Comparison of ENCODE assay signal across 8 cellular contexts in the genomic region with DNA sequence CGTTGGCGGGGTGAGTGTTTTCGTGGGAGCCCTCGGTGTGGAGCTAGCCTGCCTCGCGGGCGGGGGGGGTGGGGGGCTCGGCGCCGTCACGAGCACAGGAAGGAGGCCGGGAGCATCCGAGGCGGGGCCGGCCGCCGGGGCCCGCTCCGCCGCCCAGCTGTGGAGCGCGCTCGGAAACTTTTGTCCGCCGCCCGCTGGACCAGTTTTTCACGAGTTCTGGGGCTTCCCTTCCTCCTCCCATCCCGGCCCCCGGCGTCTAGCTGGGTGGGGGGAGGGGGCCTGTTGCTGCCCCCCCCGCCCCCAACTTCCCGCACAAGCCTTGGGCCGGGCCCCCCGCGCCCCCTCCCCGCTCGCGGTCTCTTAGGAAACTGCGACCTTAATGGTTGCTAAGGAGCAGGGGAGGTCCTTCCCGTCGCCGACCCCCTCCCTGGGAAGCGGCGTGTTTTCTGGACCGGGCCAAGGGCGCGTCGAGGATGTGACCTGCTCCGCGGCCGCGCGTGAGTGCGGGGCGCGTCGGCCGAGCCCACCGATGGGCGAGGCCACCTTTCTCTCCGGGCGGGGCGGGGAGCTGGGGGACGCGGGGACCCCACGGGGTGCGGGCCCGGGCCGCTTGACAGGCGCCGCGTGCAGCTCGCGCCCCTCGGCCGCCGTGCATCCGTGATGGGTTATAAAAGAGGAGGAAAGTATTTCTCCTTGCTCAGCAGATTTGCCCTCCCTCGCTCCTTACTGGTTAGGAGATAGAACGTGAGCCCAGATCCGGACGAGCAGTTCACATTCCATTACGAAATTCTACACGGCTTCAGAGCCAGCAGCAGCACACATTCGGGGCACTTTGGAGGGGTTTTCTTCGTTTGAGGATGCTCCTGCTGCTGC. TPM values are rescaled to one million over a fixed set of nuclear protein-coding genes. Genes with fewer than 3 reads are reported as not detected.
A peak's percentile ranks its signal among the peaks of the same experiment; 100 is the strongest.
DNase-seq lines count a peak whose midpoint lies in the region; ATAC-seq, FAIRE-seq and TF ChIP-seq lines count a peak whose summit lies in the region.

No MANE protein-coding gene starts in this region.

- TF ChIP-seq EP300 in neural cell (conservative IDR thresholded peaks at IDR 0.05; ENCODE audit: poor library complexity, severe bottlenecking) = no peak

- peaks cover 2% of the 10 kb centered on the region for H3K27me3 Mint-ChIP-seq in activated T-helper 2 cell treated with anti-CD3 and anti-CD28 coated beads, Interferon-gamma antibody, Interleukin-2, Interleukin-4, amounts not matched to agents 10 μg/mL and 5 μg/mL and 100 μg/mL, durations not matched to agents 14 hours and 24 hours and 36 hours (ENCODE audit: low read depth)

- peak overlapping the region; percentile 91 for H3K27ac Mint-ChIP-seq in activated T-helper 2 cell treated with anti-CD3 and anti-CD28 coated beads, Interferon-gamma antibody, Interleukin-2, Interleukin-4, amounts not matched to agents 10 μg/mL and 5 μg/mL and 100 μg/mL, durations not matched to agents 14 hours and 24 hours and 36 hours

- H4K20me1 ChIP-seq in OCI-LY7 (ENCODE audit: insufficient read depth, low read length) = peaks cover 9% of the 10 kb centered on the region; the same call in 1 of the 2 replicates
- no peaks in the 10 kb centered on the region for H4K20me1 ChIP-seq in neural cell (ENCODE audit: insufficient read depth)

- H3K36me3 Mint-ChIP-seq in activated T-helper 2 cell treated with anti-CD3 and anti-CD28 coated beads, Interferon-gamma antibody, Interleukin-2, Interleukin-4, amounts not matched to agents 10 μg/mL and 5 μg/mL and 100 μg/mL, durations not matched to agents 14 hours and 24 hours and 36 hours (ENCODE audit: low read depth) = peaks cover 13% of the 10 kb centered on the region

- no peak for ATAC-seq in GM21367 (IDR thresholded peaks at IDR 0.05; ENCODE audit: unreplicated experiment)

- no peaks in the 10 kb centered on the region for H3K36me3 ChIP-seq in H7 (replicated peaks; ENCODE audit: control insufficient read depth, insufficient read depth, low read length)
- no peaks in the 10 kb centered on the region for H3K36me3 ChIP-seq in OCI-LY7 (ENCODE audit: insufficient read depth, low read length)
- H3K36me3 ChIP-seq in neural cell (ENCODE audit: insufficient read depth, low read length) = no peaks in the 10 kb centered on the region

- peaks cover 6% of the 10 kb centered on the region; the same call in 1 of the 2 replicates for H3K79me2 ChIP-seq in OCI-LY7 (ENCODE audit: insufficient read depth, low read depth, low read length)
- no peaks in the 10 kb centered on the region for H3K79me2 ChIP-seq in neural cell (replicated peaks; ENCODE audit: insufficient read depth, low read length)

- H3K4me3 Mint-ChIP-seq in activated T-helper 2 cell treated with anti-CD3 and anti-CD28 coated beads, Interferon-gamma antibody, Interleukin-2, Interleukin-4, amounts not matched to agents 10 μg/mL and 5 μg/mL and 100 μg/mL, durations not matched to agents 14 hours and 24 hours and 36 hours (ENCODE audit: low read depth) = peak overlapping the region; percentile 95

- no peaks in the 10 kb centered on the region for H3K9me2 ChIP-seq in OCI-LY7 (ENCODE audit: insufficient read depth, low read length)
- no peaks in the 10 kb centered on the region for H3K9me2 ChIP-seq in neural cell (ENCODE audit: insufficient read depth, low read length)

- DNase-seq in AG10803 (ENCODE audit: low read depth) (peak; percentile 80), H7 (peak; percentile 73), OCI-LY7 (ENCODE audit: low spot score) (peak; percentile 34), fibroblast of the aortic adventitia (ENCODE audit: low read depth) (peak; percentile 80), urothelium cell line (ENCODE audit: low spot score) (peak; percentile 63)
- peak; percentile 24 for DNase-seq in activated T-helper 2 cell treated with anti-CD3 and anti-CD28 coated beads, Interferon-gamma antibody, Interleukin-2, Interleukin-4, amounts not matched to agents 10 μg/mL and 5 μg/mL and 100 μg/mL, durations not matched to agents 14 hours and 24 hours and 36 hours (ENCODE audit: low spot score)

- H3K27ac ChIP-seq in OCI-LY7 (ENCODE audit: low read depth, low read length, poor library complexity, severe bottlenecking) (no peak overlapping the region), neural cell (ENCODE audit: low read length) (no peak overlapping the region)

- H3K4me1 ChIP-seq in OCI-LY7 (ENCODE audit: insufficient read depth, low read length, poor library complexity, severe bottlenecking) = peaks cover 17% of the 10 kb centered on the region

- H3K27me3 ChIP-seq in H7 (ENCODE audit: control insufficient read depth, insufficient read depth, low read length) (peaks cover 2% of the 10 kb centered on the region; the same call in 1 of the 2 replicates), neural cell (ENCODE audit: insufficient read depth, low read depth, low read length) (peaks cover 83% of the 10 kb centered on the region)

- TF ChIP-seq RAD21 in neural cell (conservative IDR thresholded peaks at IDR 0.05) = no peak

- no peak overlapping the region for H3K9ac ChIP-seq in neural cell (ENCODE audit: low read length)

- TF ChIP-seq CTCF in AG10803 (conservative IDR thresholded peaks at IDR 0.05; ENCODE audit: low read length) = no peak
- no peak for TF ChIP-seq CTCF in OCI-LY7 (conservative IDR thresholded peaks at IDR 0.05; ENCODE audit: low read length)
- TF ChIP-seq CTCF in fibroblast of the aortic adventitia (IDR thresholded peaks at IDR 0.05; ENCODE audit: insufficient read depth, low read length) = no peak
- no peak for TF ChIP-seq CTCF in neural cell (IDR thresholded peaks at IDR 0.05; ENCODE audit: poor library complexity, severe bottlenecking)

- H3K9me3 ChIP-seq in OCI-LY7 (ENCODE audit: low read length) (no peaks in the 10 kb centered on the region), neural cell (ENCODE audit: low read length) (no peaks in the 10 kb centered on the region)

- CTCF ChIA-PET in OCI-LY7 (lab: Charles Lee; ENCODE audit: unreplicated experiment) = interaction anchor here (0.6 kb wide), 1 partner anchor 938 kb away, joined by 10 read pairs; no protein-coding TSS in a partner anchor

- H3F3A ChIP-seq in neural cell (ENCODE audit: insufficient read depth, low read length, poor library complexity, severe bottlenecking) = no peaks in the 10 kb centered on the region

- intact Hi-C loops in OCI-LY7 (cut with micrococcal nuclease; ENCODE audit: unreplicated experiment) = loop anchor here (5.0 kb wide), 1 partner anchor 128 kb away; no protein-coding TSS in a partner anchor
- intact Hi-C loops in activated T-helper 2 cell treated with anti-CD3 and anti-CD28 coated beads, Interferon-gamma antibody, Interleukin-2, Interleukin-4, amounts not matched to agents 10 μg/mL and 5 μg/mL and 100 μg/mL, durations not matched to agents 14 hours and 24 hours and 36 hours (cut with micrococcal nuclease) = loop anchor here (5.0 kb wide), 3 partner anchors 57 to 133 kb away; no protein-coding TSS in a partner anchor

- no peaks in the 10 kb centered on the region for H3K9me3 Mint-ChIP-seq in activated T-helper 2 cell treated with anti-CD3 and anti-CD28 coated beads, Interferon-gamma antibody, Interleukin-2, Interleukin-4, amounts not matched to agents 10 μg/mL and 5 μg/mL and 100 μg/mL, durations not matched to agents 14 hours and 24 hours and 36 hours

- H3K4me2 ChIP-seq in OCI-LY7 (ENCODE audit: low read length) (peak overlapping the region; percentile 88), neural cell (ENCODE audit: low read length) (no peak overlapping the region)

- POLR2A ChIA-PET in OCI-LY7 (lab: Charles Lee) = interaction anchor here (0.7 kb wide), 1 partner anchor 26 kb away, joined by 3 read pairs; no protein-coding TSS in a partner anchor

- BruUV-seq in OCI-LY7 (replicated peaks; lab: Mats Ljungman, UMichigan) = no TSS peak

- H3K4me3 ChIP-seq in AG10803 (ENCODE audit: low read length) = peak overlapping the region; percentile 96
- H3K4me3 ChIP-seq in H7 (ENCODE audit: insufficient read depth, low read depth, low read length) = peak overlapping the region; percentile 90
- peak overlapping the region; percentile 87 for H3K4me3 ChIP-seq in OCI-LY7 (ENCODE audit: low read depth, low read length, poor library complexity, severe bottlenecking)
- peak overlapping the region; percentile 98 for H3K4me3 ChIP-seq in fibroblast of the aortic adventitia (ENCODE audit: low read depth, low read length)
- H3K4me3 ChIP-seq in neural cell (ENCODE audit: low read length) = peak overlapping the region; percentile 87

- peak overlapping the region; percentile 88; the same call in 1 of the 2 replicates for H2AFZ ChIP-seq in OCI-LY7 (ENCODE audit: low read length)
- no peak overlapping the region for H2AFZ ChIP-seq in neural cell (ENCODE audit: low read depth, low read length)

- no peak for FAIRE-seq in urothelium cell line (lab: Jason Lieb, UNC)

- H3K4me1 Mint-ChIP-seq in activated T-helper 2 cell treated with anti-CD3 and anti-CD28 coated beads, Interferon-gamma antibody, Interleukin-2, Interleukin-4, amounts not matched to agents 10 μg/mL and 5 μg/mL and 100 μg/mL, durations not matched to agents 14 hours and 24 hours and 36 hours (ENCODE audit: low read depth) = peaks cover 57% of the 10 kb centered on the region

TF ChIP-seq in neural cell, 6 proteins besides CTCF, POLR2A, EP300 and RAD21:
- no peak for TF ChIP-seq SMC3 (conservative IDR thresholded peaks at IDR 0.05; ENCODE audit: poor library complexity)
- TF ChIP-seq MXI1 (conservative IDR thresholded peaks at IDR 0.05; ENCODE audit: poor library complexity, severe bottlenecking) = no peak
- TF ChIP-seq EZH2 (IDR thresholded peaks at IDR 0.05; ENCODE audit: borderline replicate concordance, insufficient read depth, low read length, poor library complexity, severe bottlenecking) = no peak
- TF ChIP-seq TAF1 (IDR thresholded peaks at IDR 0.05; ENCODE audit: low read depth) = no peak

RNA-seq across cellular contexts. Expression of a gene that starts 1.4 kb away (rescaled TPM):
- total RNA-seq in H7 (2014; rRNA removed; shearing (Covaris generic)) = 24.2 and 31.9 TPM in 2 replicates
- total RNA-seq in OCI-LY7 (2014; rRNA removed; shearing (Covaris generic)) = 3.4 and 4.4 TPM in 2 replicates
- total RNA-seq in OCI-LY7 (2022) (5.5 and 7.1 TPM in 2 replicates), fibroblast of the aortic adventitia (ENCODE audit: low replicate concordance) (17.6 and 23.8 TPM in 2 replicates)
- 23.1 and 23.6 TPM in 2 replicates for total RNA-seq in activated T-helper 2 cell treated with anti-CD3 and anti-CD28 coated beads, Interferon-gamma antibody, Interleukin-2, Interleukin-4, amounts not matched to agents 10 μg/mL and 5 μg/mL and 100 μg/mL, durations not matched to agents 14 hours and 24 hours and 36 hours
- not detected in 2 replicates for polyA plus RNA-seq in neural cell
- polyA minus RNA-seq in neural cell = 0.24 and 0.35 TPM in 2 replicates

Comparison
In these comparisons a context has a peak if more than half of its experiments do, and no peak if none do; other contexts are left out.
1. DNase-seq: peak in every context shown above with its lines; median percentile 80 in AG10803; 80 in fibroblast of the aortic adventitia; 73 in H7; 63 in urothelium cell line; 34 in OCI-LY7; 24 in activated T-helper 2 cell treated with anti-CD3 and anti-CD28 coated beads, Interferon-gamma antibody, Interleukin-2, Interleukin-4, amounts not matched to agents 10 μg/mL and 5 μg/mL and 100 μg/mL, durations not matched to agents 14 hours and 24 hours and 36 hours.